ENCODE assay signal across 7 cellular contexts in the genomic region with DNA sequence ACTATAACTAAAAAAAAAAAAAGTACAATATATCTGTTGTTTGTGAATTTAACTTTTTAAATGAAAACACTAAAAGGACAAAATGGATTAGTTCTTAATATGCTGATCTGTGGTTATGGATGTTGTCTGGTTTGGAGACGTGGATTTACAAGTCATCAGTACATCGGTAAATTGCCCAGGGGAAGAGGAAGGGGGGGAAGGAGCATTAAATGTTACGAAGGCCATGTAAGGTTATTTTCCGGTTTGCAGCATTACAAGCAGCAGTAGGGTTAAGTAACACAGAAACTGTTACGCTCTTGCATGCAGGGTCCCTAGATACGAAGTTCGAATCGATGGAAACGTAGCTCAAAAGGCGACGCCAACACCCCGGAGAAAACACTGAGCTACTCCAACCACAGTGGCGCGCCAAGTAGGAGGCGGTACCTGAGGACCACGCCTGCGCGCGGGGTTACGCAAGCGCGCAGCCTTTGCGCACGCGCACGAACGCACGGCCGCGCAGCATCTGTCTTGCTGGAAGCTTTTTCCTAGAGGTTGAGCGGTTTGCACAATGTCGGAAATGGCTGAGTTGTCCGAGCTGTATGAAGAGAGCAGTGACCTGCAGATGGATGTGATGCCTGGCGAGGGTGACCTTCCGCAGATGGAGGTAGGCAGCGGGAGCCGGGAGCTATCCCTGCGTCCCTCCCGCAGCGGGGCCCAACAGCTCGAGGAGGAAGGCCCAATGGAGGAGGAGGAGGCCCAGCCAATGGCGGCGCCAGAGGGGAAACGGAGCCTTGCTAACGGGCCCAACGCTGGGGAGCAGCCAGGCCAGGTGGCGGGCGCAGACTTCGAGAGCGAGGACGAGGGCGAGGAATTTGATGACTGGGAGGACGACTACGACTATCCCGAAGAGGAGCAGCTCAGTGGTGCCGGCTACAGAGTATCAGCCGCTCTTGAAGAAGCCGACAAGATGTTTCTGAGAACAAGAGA. TPM values are rescaled to one million over a fixed set of nuclear protein-coding genes. Genes with fewer than 3 reads are reported as not detected.
DNase-seq lines count a peak whose midpoint lies in the region; ATAC-seq, FAIRE-seq and TF ChIP-seq lines count a peak whose summit lies in the region.

A gene with protein sequence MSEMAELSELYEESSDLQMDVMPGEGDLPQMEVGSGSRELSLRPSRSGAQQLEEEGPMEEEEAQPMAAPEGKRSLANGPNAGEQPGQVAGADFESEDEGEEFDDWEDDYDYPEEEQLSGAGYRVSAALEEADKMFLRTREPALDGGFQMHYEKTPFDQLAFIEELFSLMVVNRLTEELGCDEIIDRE (plus strand): TSS at position 505 of the 966 bp plus-strand sequence. CDS start 43 bp downstream, at position 548.

- H3K4me3 ChIP-seq in body of pancreas = peak within 1 kb of the TSS; percentile 72 to 76
- H3K4me3 ChIP-seq in gastrocnemius medialis = peak within 1 kb of the TSS; percentile 74 to 87 (median 81)

- H3K27ac ChIP-seq in body of pancreas = peak within 1 kb of the TSS; percentile 69 to 88 (median 82)
- peak within 1 kb of the TSS; percentile 79 to 87 (median 83) for H3K27ac ChIP-seq in gastrocnemius medialis

- TF ChIP-seq CTCF in body of pancreas (IDR thresholded peaks at IDR 0.05) (peak in 1 of 7 experiments; percentile 17), gastrocnemius medialis (IDR thresholded peaks at IDR 0.05 in 4 of 5, conservative IDR thresholded peaks at IDR 0.05 in 1 of 5) (no peak)

- ATAC-seq in GM18519 (IDR thresholded peaks at IDR 0.05; ENCODE audit: low FRiP score, unreplicated experiment) (peak; percentile 84), HG03060 (IDR thresholded peaks at IDR 0.05; ENCODE audit: low read depth, unreplicated experiment) (peak; percentile 76), body of pancreas (peak; percentile 99), gastrocnemius medialis (peak; percentile 98 to 99)

- intact Hi-C loops in body of pancreas (cut with DNase I) = loop anchor here (10.0 kb wide), 1 partner anchor 747 kb away; a partner anchor contains a TSS
- intact Hi-C loops in gastrocnemius medialis (cut with DNase I; ENCODE audit: low total_unique reads) = loop anchor here (2.0 to 5.0 kb wide), 3 partner anchors 85 to 279 kb away; a partner anchor contains a TSS

- in situ Hi-C loops in gastrocnemius medialis (cut with MboI; ENCODE audit: low sequenced_read_pairs in 4 of 4) = no loop called here

- H3K9me3 ChIP-seq in body of pancreas = no peaks in the 10 kb centered on the region
- no peaks in the 10 kb centered on the region for H3K9me3 ChIP-seq in gastrocnemius medialis

- peak; percentile 46 for FAIRE-seq in TTC549 (lab: Jason Lieb, UNC)

- no peaks in the 10 kb centered on the region for H3K36me3 ChIP-seq in body of pancreas (replicated peaks in 1 of 2; ENCODE audit: insufficient read depth in 1 of 2, low read depth in 2 of 2)
- H3K36me3 ChIP-seq in gastrocnemius medialis = no peaks in the 10 kb centered on the region

- DNase-seq in NCI-H2107 (lab: John Stamatoyannopoulos, UW) = peak; percentile 85
- DNase-seq in body of pancreas = peak; percentile 93 to 94 (median 94)
- peak; percentile 74 for DNase-seq in iPS DF 4.7 (ENCODE audit: extremely low read depth, low spot score)
- peak; percentile 79 to 89 for DNase-seq in gastrocnemius medialis

- H3K27me3 ChIP-seq in body of pancreas (peaks cover 0 to 3% of the 10 kb centered on the region in 2 donors), gastrocnemius medialis (no peaks in the 10 kb centered on the region)

- H3K4me1 ChIP-seq in body of pancreas (peaks cover 19% of the 10 kb centered on the region), gastrocnemius medialis (peaks cover 18 to 19% of the 10 kb centered on the region in 2 donors)

- TF ChIP-seq POLR2A in body of pancreas (IDR thresholded peaks at IDR 0.05) = peak in 2 of 3 donors; percentile 76 to 77
- TF ChIP-seq POLR2A in gastrocnemius medialis (IDR thresholded peaks at IDR 0.05) = peak; percentile 49 to 50

- WGBS in body of pancreas, 2 donors = 0 to 1% methylated on average over 46 to 58 of the region's 58 CpGs

RNA-seq across cellular contexts. Expression of the gene that starts here (rescaled TPM):
- 100 to 1,000 TPM in 1 of 2 donors, 10 to 100 TPM in 1; 60.0 to 182 TPM for total RNA-seq in body of pancreas
- total RNA-seq in gastrocnemius medialis = 100 to 1,000 TPM; 110 to 146 (median 135) TPM

Comparison
In these comparisons a context has a peak if more than half of its experiments do, and no peak if none do; other contexts are left out.
1. Peak in every context shown above with its lines: DNase-seq, ATAC-seq, H3K4me3 ChIP-seq and H3K27ac ChIP-seq.